9 cellular contexts compared by ENCODE assay signal in genomic region chr7:1289681-1290261, GRCh38. TPM values are rescaled to one million over a fixed set of nuclear protein-coding genes. Genes with fewer than 3 reads are reported as not detected.
DNase-seq lines count a peak whose midpoint lies in the region; ATAC-seq and TF ChIP-seq lines count a peak whose summit lies in the region.
"Had no signal": no experiment of that assay in that cellular context is flagged by ENCODE, and none has a peak within 500 bp of the region (broad histone marks: within the 10 kb centered on the region; RNA-seq: fewer than 3 reads in every experiment).

No MANE protein-coding gene starts in this region.

- TF ChIP-seq CTCF in IMR-90 (conservative IDR thresholded peaks at IDR 0.05; ENCODE audit: low read depth, low read length): no peak

- dilution Hi-C loops in IMR-90 (cut with HindIII; ENCODE audit: low sequenced_read_pairs, unreplicated experiment): no loop called here

- H3K4ac ChIP-seq in IMR-90 (ENCODE audit: low read depth, low read length): no peak overlapping the region

- H3K9me3 ChIP-seq in IMR-90 (ENCODE audit: control insufficient read depth, insufficient read depth, low read length): no peaks in the 10 kb centered on the region
- H3K9me3 ChIP-seq in duodenal mucosa (ENCODE audit: control insufficient read depth in 1 of 2, low read length in 2 of 2): no peaks in the 10 kb centered on the region
- H3K9me3 ChIP-seq in mucosa of stomach (ENCODE audit: control insufficient read depth, low read length): no peaks in the 10 kb centered on the region

- peak overlapping the region; percentile 75 for H3K4me2 ChIP-seq in IMR-90 (ENCODE audit: low read depth, low read length)

- H4K5ac ChIP-seq in IMR-90 (ENCODE audit: low read depth, low read length): no peak overlapping the region

- TF ChIP-seq RAD21 in IMR-90 (IDR thresholded peaks at IDR 0.05; ENCODE audit: low read length): no peak

- no peak overlapping the region for H2AK5ac ChIP-seq in IMR-90 (ENCODE audit: low read depth, low read length)

- CTCF ChIA-PET in IMR-90 (lab: Yijun Ruan, JAX): no interaction called here

- no peak overlapping the region for H2BK15ac ChIP-seq in IMR-90 (ENCODE audit: low read depth, low read length)

- no peaks in the 10 kb centered on the region for H4K20me1 ChIP-seq in IMR-90 (ENCODE audit: insufficient read depth, low read length)

- no peaks in the 10 kb centered on the region for H3K79me2 ChIP-seq in ACC112 (ENCODE audit: control insufficient read depth, insufficient read depth, low read length, unreplicated experiment)

- peak overlapping the region; percentile 83 for H2AFZ ChIP-seq in ACC112 (ENCODE audit: low read length, unreplicated experiment)
- peak overlapping the region; percentile 81 for H2AFZ ChIP-seq in IMR-90 (replicated peaks; ENCODE audit: low read length, poor library complexity)

- ATAC-seq in IMR-90 (ENCODE audit: low read depth): peak; percentile 10; the same call in 1 of the 2 replicates

- H3K4me1 ChIP-seq in ACC112 (ENCODE audit: control insufficient read depth, insufficient read depth, low read length, unreplicated experiment) (no peaks in the 10 kb centered on the region), IMR-90 (ENCODE audit: control insufficient read depth, insufficient read depth, low read length) (no peaks in the 10 kb centered on the region; the same call in 1 of the 2 replicates), duodenal mucosa (ENCODE audit: control insufficient read depth in 1 of 2, insufficient read depth in 2 of 2, low read length in 2 of 2) (peaks cover 0 to 4% of the 10 kb centered on the region in 2 donors), mucosa of stomach (ENCODE audit: control insufficient read depth, insufficient read depth, low read length) (peaks cover 4% of the 10 kb centered on the region)

- no peak overlapping the region for H2BK5ac ChIP-seq in IMR-90 (ENCODE audit: low read depth, low read length, poor library complexity, severe bottlenecking)

- no peak overlapping the region for H3K18ac ChIP-seq in IMR-90 (ENCODE audit: low read depth, low read length)

- intact Hi-C loops in IMR-90 (cut with micrococcal nuclease): no loop called here

- H3K27me3 ChIP-seq in ACC112 (ENCODE audit: insufficient read depth, low read length): peaks cover 27% of the 10 kb centered on the region
- H3K27me3 ChIP-seq in IMR-90 (ENCODE audit: control insufficient read depth, insufficient read depth, low read length): peaks cover 75% of the 10 kb centered on the region
- H3K27me3 ChIP-seq in duodenal mucosa (ENCODE audit: control insufficient read depth in 1 of 2, insufficient read depth in 2 of 2, low read length in 2 of 2): peaks cover 22 to 25% of the 10 kb centered on the region in 2 donors
- H3K27me3 ChIP-seq in mucosa of stomach (ENCODE audit: control insufficient read depth, insufficient read depth, low read length): peaks cover 43% of the 10 kb centered on the region

- no peak overlapping the region for H2BK20ac ChIP-seq in IMR-90 (ENCODE audit: low read depth, low read length)

- POLR2A ChIA-PET in IMR-90 (lab: Charles Lee; ENCODE audit: unreplicated experiment): no interaction called here

- H3K27ac ChIP-seq in ACC112 (ENCODE audit: low read depth, low read length) (no peak overlapping the region), IMR-90 (ENCODE audit: insufficient read depth, low read length) (no peak overlapping the region), duodenal mucosa (ENCODE audit: low read depth, low read length) (no peak overlapping the region)

- H3K9ac ChIP-seq in IMR-90 (ENCODE audit: low read depth, low read length) (no peak overlapping the region), duodenal mucosa (ENCODE audit: low read depth in 1 of 2, low read length in 2 of 2) (no peak overlapping the region), mucosa of stomach (ENCODE audit: low read length) (no peak overlapping the region)

- no peaks in the 10 kb centered on the region for H3K9me1 ChIP-seq in IMR-90 (ENCODE audit: insufficient read depth, low read length)

- H4K8ac ChIP-seq in IMR-90 (ENCODE audit: low read depth in 2 of 2, low read length in 2 of 2): no peak overlapping the region

- no peak overlapping the region for H4K91ac ChIP-seq in IMR-90 (ENCODE audit: insufficient read depth, low read depth, low read length)

- 4% methylated on average over 16 of the region's 39 CpGs; no CpG with 5 or more reads in 1 of the 2 experiments for WGBS in IMR-90 (ENCODE audit: extremely low coverage in 2 of 2, insufficient read length in 1 of 2), 2 experiments

- H3K4me3 ChIP-seq in ACC112 (ENCODE audit: low read depth, low read length) (peak overlapping the region; percentile 75), IMR-90 (ENCODE audit: insufficient read depth, low read depth, low read length) (peak overlapping the region; percentile 24; the same call in 1 of the 2 replicates), duodenal mucosa (ENCODE audit: low read depth in 1 of 2, low read length in 2 of 2) (peak overlapping the region; percentile 51 to 52), mucosa of stomach (ENCODE audit: low read length) (peak overlapping the region; percentile 8)

- H3K23ac ChIP-seq in IMR-90 (ENCODE audit: low read depth, low read length): no peak overlapping the region

- H3K36me3 ChIP-seq in ACC112 (ENCODE audit: insufficient read depth, low read length) (no peaks in the 10 kb centered on the region), IMR-90 (ENCODE audit: control insufficient read depth, insufficient read depth, low read length) (no peaks in the 10 kb centered on the region), duodenal mucosa (ENCODE audit: control insufficient read depth in 1 of 2, insufficient read depth in 2 of 2, low read length in 2 of 2) (no peaks in the 10 kb centered on the region), mucosa of stomach (ENCODE audit: control insufficient read depth, insufficient read depth, low read length) (no peaks in the 10 kb centered on the region)

- BruUV-seq in IMR-90 (replicated peaks; lab: Mats Ljungman, UMichigan): no TSS peak

- H2BK120ac ChIP-seq in IMR-90 (ENCODE audit: low read depth, low read length): no peak overlapping the region

- no peak for TF ChIP-seq POLR2A in IMR-90 (IDR thresholded peaks at IDR 0.05; ENCODE audit: low read depth, low read length)

- in situ Hi-C loops in IMR-90 (cut with MboI; ENCODE audit: low sequenced_read_pairs): no loop called here
- in situ Hi-C loops in KBM-7 (cut with MboI; ENCODE audit: low pct_unique_long_range_greater_than_20kb, low sequenced_read_pairs): no loop called here

- DNase-seq in IMR-90: no peak
- no peak for DNase-seq in KBM-7
- no peak for DNase-seq in NCI-H1930 (lab: John Stamatoyannopoulos, UW)
- DNase-seq in NCI-H526 (lab: John Stamatoyannopoulos, UW): no peak
- no peak for DNase-seq in AML-193 (lab: John Stamatoyannopoulos, UW)

- no peak overlapping the region for H3K14ac ChIP-seq in IMR-90 (replicated peaks; ENCODE audit: low read depth, low read length)

- no peak overlapping the region for H3K56ac ChIP-seq in IMR-90 (ENCODE audit: extremely low read depth, insufficient read depth, low read length)

- no peak overlapping the region for H2AK9ac ChIP-seq in IMR-90 (replicated peaks; ENCODE audit: low read depth, low read length, poor library complexity)

- H3K79me1 ChIP-seq in IMR-90 (ENCODE audit: low read depth in 1 of 2, low read length in 2 of 2): no peaks in the 10 kb centered on the region

TF ChIP-seq in IMR-90, 13 proteins besides CTCF, POLR2A, EP300 and RAD21:
- no peak for TF ChIP-seq RCOR1 (IDR thresholded peaks at IDR 0.05; ENCODE audit: insufficient replicate concordance, low read length)
- no peak for TF ChIP-seq USF2 (IDR thresholded peaks at IDR 0.05; ENCODE audit: low read depth, low read length)
- no peak for TF ChIP-seq BHLHE40 (IDR thresholded peaks at IDR 0.05; ENCODE audit: low read depth, low read length)

RNA-seq across cellular contexts. Expression of gene UNCX, which starts 57.1 kb away (rescaled TPM):
- not detected in 2 replicates for total RNA-seq in IMR-90 (2012; rRNA removed)
- polyA plus RNA-seq in IMR-90 (2012; rRNA removed): not detected in 2 replicates
- not detected in 2 replicates for polyA plus RNA-seq in IMR-90 (2012; cell fraction: cytosol; rRNA removed)
- polyA plus RNA-seq in IMR-90 (2012; cell fraction: nucleus; rRNA removed; ENCODE audit: low replicate concordance): not detected in 2 replicates
- total RNA-seq: frontal cortex had no signal

Comparison
In these comparisons a context has a peak if more than half of its experiments do, and no peak if none do; other contexts are left out.
1. H3K4me3 ChIP-seq: peak in every context shown above with its lines; median percentile 75 in ACC112; 52 in duodenal mucosa; 24 in IMR-90; 8 in mucosa of stomach.